ENCODE assay signal across 16 cellular contexts in the genomic region with DNA sequence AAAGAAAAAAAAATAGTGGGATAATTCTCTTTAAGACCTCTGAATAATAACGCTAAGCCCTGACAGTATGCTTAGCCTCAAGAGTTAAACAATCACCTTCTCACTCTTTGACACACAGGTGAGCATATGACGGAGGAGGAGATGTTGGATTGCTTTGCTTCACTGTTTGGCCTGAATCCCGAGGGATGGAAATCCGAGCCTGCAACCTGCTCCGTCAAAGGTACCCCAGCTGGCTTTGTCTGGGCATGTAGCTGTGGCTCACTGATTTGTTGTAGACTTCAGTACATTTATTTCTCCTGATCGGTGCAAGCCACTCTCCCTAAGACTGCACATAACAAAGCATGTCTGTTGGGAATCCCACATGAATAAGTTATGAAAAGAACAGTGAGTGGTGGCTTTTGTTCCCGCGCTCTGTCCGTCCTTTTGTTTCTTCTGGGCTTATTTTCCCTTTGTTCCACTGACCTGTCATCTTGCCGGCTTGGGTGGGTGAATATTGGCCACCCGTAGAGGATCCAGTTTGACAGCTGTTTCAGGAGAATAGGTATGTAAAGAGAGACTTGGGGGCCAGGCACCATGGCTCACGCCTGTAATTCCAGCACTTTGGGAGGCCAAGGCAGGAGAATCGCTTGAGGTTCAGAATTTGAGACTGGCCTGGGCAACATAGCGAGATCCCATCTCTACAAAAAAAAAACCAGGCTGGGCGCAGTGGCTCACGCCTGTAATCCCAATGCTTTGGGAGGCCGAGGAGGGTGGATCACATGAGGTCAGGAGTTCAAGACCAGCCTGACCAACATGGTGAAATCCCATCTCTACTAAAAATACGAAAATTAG. TPM values are rescaled to one million over a fixed set of nuclear protein-coding genes. Genes with fewer than 3 reads are reported as not detected.
DNase-seq lines count a peak whose midpoint lies in the region; TF ChIP-seq lines count a peak whose summit lies in the region.
"Had no signal": no experiment of that assay in that cellular context is flagged by ENCODE, and none has a peak within 500 bp of the region (broad histone marks: within the 10 kb centered on the region; RNA-seq: fewer than 3 reads in every experiment).

No MANE protein-coding gene starts in this region.

- H3K4me1 Mint-ChIP-seq in brain, result peaks cover 22% of the 10 kb centered on the region
- H3K4me1 Mint-ChIP-seq in activated CD4-positive, alpha-beta memory T cell treated with anti-CD3 and anti-CD28 coated beads for 36 hours (ENCODE audit: low read depth), result peaks cover 8% of the 10 kb centered on the region

- H3K27me3 Mint-ChIP-seq in brain, result peaks cover 7% of the 10 kb centered on the region
- H3K27me3 Mint-ChIP-seq in activated CD4-positive, alpha-beta memory T cell treated with anti-CD3 and anti-CD28 coated beads for 36 hours, result peaks cover 3% of the 10 kb centered on the region

- no peaks in the 10 kb centered on the region for H3K27me3 ChIP-seq in A673 (replicated peaks; ENCODE audit: insufficient read depth, low read depth, low read length, poor library complexity)
- H3K27me3 ChIP-seq: vagina had no signal

- intact Hi-C loops in activated CD4-positive, alpha-beta memory T cell treated with anti-CD3 and anti-CD28 coated beads for 36 hours (cut with micrococcal nuclease), result no loop called here
- intact Hi-C loops in A673 (cut with micrococcal nuclease; ENCODE audit: unreplicated experiment), result no loop called here

- no peaks in the 10 kb centered on the region for H3K4me1 ChIP-seq in A673 (ENCODE audit: insufficient read depth, low read length, poor library complexity, severe bottlenecking)

- no peaks in the 10 kb centered on the region for H3K36me3 ChIP-seq in A673 (ENCODE audit: insufficient read depth, low read length, poor library complexity, severe bottlenecking)
- H3K36me3 ChIP-seq: esophagus squamous epithelium, spleen, vagina had no signal

- POLR2A ChIA-PET in activated CD4-positive, alpha-beta memory T cell treated with anti-CD3 and anti-CD28 coated beads for 36 hours (lab: Charles Lee), result no interaction called here
- POLR2A ChIA-PET in A673 (lab: Charles Lee; ENCODE audit: low non-redundant PET), result no interaction called here

- H3K27ac Mint-ChIP-seq in brain, result peak overlapping the region in 3 of 5 experiments; percentile 72 to 93 (median 90)
- H3K27ac Mint-ChIP-seq in activated CD4-positive, alpha-beta memory T cell treated with anti-CD3 and anti-CD28 coated beads for 36 hours, result no peak overlapping the region
- H3K27ac Mint-ChIP-seq: activated T-helper 1 cell treated with anti-CD3 and anti-CD28 coated beads, Interleukin-12 subunit alpha, Interleukin-12 subunit beta, Interleukin-2, Interleukin-4 antibody, amounts not matched to agents 30 ng/mL and 10 ng/mL and 1 ng/mL, durations not matched to agents 14 hours and 24 hours and 36 hours; CD4-positive, CD25-positive, alpha-beta regulatory T cell; immature natural killer cell; natural killer cell had no signal

- CTCF ChIA-PET in activated CD4-positive, alpha-beta memory T cell treated with anti-CD3 and anti-CD28 coated beads for 36 hours (lab: Charles Lee), result no interaction called here
- CTCF ChIA-PET in A673 (lab: Charles Lee), result no interaction called here

- H3K9me3 Mint-ChIP-seq in brain, result peaks cover 2 to 10% (median 4%) of the 10 kb centered on the region in 5 experiments
- peaks cover 3% of the 10 kb centered on the region for H3K9me3 Mint-ChIP-seq in activated CD4-positive, alpha-beta memory T cell treated with anti-CD3 and anti-CD28 coated beads for 36 hours
- H3K9me3 Mint-ChIP-seq: natural killer cell had no signal

- H3K4me3 ChIP-seq in A673 (ENCODE audit: low read depth, low read length, poor library complexity, severe bottlenecking), result no peak overlapping the region
- H3K4me3 ChIP-seq: esophagus squamous epithelium, spleen, vagina had no signal

- BruUV-seq in A673 (replicated peaks; lab: Mats Ljungman, UMichigan), result no TSS peak

- H3K27ac ChIP-seq in A673 (ENCODE audit: low read depth, low read length, poor library complexity, severe bottlenecking), result no peak overlapping the region
- H3K27ac ChIP-seq: spleen, vagina had no signal

- peak overlapping the region in 2 of 5 experiments; percentile 20 to 42 for H3K4me3 Mint-ChIP-seq in brain
- H3K4me3 Mint-ChIP-seq in activated CD4-positive, alpha-beta memory T cell treated with anti-CD3 and anti-CD28 coated beads for 36 hours, result no peak overlapping the region
- H3K4me3 Mint-ChIP-seq: activated T-helper 1 cell treated with anti-CD3 and anti-CD28 coated beads, Interleukin-12 subunit alpha, Interleukin-12 subunit beta, Interleukin-2, Interleukin-4 antibody, amounts not matched to agents 30 ng/mL and 10 ng/mL and 1 ng/mL, durations not matched to agents 14 hours and 24 hours and 36 hours; CD4-positive, CD25-positive, alpha-beta regulatory T cell; immature natural killer cell; natural killer cell had no signal

- H3K9me3 ChIP-seq in A673 (ENCODE audit: low read depth, low read length, poor library complexity, severe bottlenecking), result no peaks in the 10 kb centered on the region
- H3K9me3 ChIP-seq: vagina had no signal

- TF ChIP-seq CTCF in brain (conservative IDR thresholded peaks at IDR 0.05), result no peak
- TF ChIP-seq CTCF in A673 (conservative IDR thresholded peaks at IDR 0.05; ENCODE audit: low read depth, low read length), result no peak

- peaks cover 12% of the 10 kb centered on the region for H3K36me3 Mint-ChIP-seq in brain
- no peaks in the 10 kb centered on the region for H3K36me3 Mint-ChIP-seq in activated CD4-positive, alpha-beta memory T cell treated with anti-CD3 and anti-CD28 coated beads for 36 hours
- H3K36me3 Mint-ChIP-seq: CD4-positive, CD25-positive, alpha-beta regulatory T cell; immature natural killer cell; natural killer cell had no signal

- DNase-seq in DMS79 treated with DMSO at 0.1 percent for 48 hours (lab: John Stamatoyannopoulos, UW) (peak; percentile 95), NCI-H1930 (lab: John Stamatoyannopoulos, UW) (peak; percentile 78 to 83), middle frontal gyrus (ENCODE audit: extremely low spot score, low spot score) (peak; percentile 10), GDM1 (lab: John Stamatoyannopoulos, UW) (no peak), LoVo (ENCODE audit: low spot score) (no peak), A673 (ENCODE audit: low spot score) (no peak)
- DNase-seq in activated CD4-positive, alpha-beta memory T cell treated with anti-CD3 and anti-CD28 coated beads for 36 hours, result no peak
- DNase-seq: CD4-positive, CD25-positive, alpha-beta regulatory T cell; esophagus squamous epithelium; immature natural killer cell; natural killer cell; SIG-M5; spleen had no signal

RNA-seq across cellular contexts. Expression of a gene that starts 20.1 kb away (rescaled TPM):
- polyA plus RNA-seq in brain (ENCODE audit: insufficient read depth, low read depth, low replicate concordance), result 24.1 TPM
- 1 to 10 TPM; 3.6 to 4.0 TPM for total RNA-seq in activated CD4-positive, alpha-beta memory T cell treated with anti-CD3 and anti-CD28 coated beads for 36 hours
- total RNA-seq in A673 (2021), result 40.7 and 41.8 TPM in 2 replicates

Comparison
In these comparisons a context has a peak if more than half of its experiments do, and no peak if none do; other contexts are left out.
1. DNase-seq: peak in DMS79 treated with DMSO at 0.1 percent for 48 hours (single experiment), NCI-H1930 (2 of 2) and middle frontal gyrus (single experiment); none in activated CD4-positive, alpha-beta memory T cell treated with anti-CD3 and anti-CD28 coated beads for 36 hours (single experiment), GDM1 (single experiment), LoVo (single experiment) and A673 (single experiment).